12 cellular contexts compared by ENCODE assay signal in genomic region chr4:149889976-149890375, GRCh38.
DNase-seq lines count a peak whose midpoint lies in the region; ATAC-seq and TF ChIP-seq lines count a peak whose summit lies in the region.
"Had no signal": no experiment of that assay in that cellular context is flagged by ENCODE, and none has a peak within 500 bp of the region (broad histone marks: within the 10 kb centered on the region; RNA-seq: fewer than 3 reads in every experiment).

No MANE protein-coding gene starts in this region.

- peak; percentile 65 for ATAC-seq in omental fat pad (ENCODE audit: low FRiP score)
- ATAC-seq: HepG2 had no signal

- H3K4me1 ChIP-seq in adipocyte (ENCODE audit: control insufficient read depth, insufficient read depth, low read length), result peaks cover 19% of the 10 kb centered on the region
- H3K4me1 ChIP-seq: Caco-2 had no signal

- H3K27me3 ChIP-seq in adipocyte (replicated peaks; ENCODE audit: control insufficient read depth, insufficient read depth, low read length), result no peaks in the 10 kb centered on the region

- TF ChIP-seq CTCF in fibroblast of the aortic adventitia (IDR thresholded peaks at IDR 0.05; ENCODE audit: insufficient read depth, low read length) (no peak), omental fat pad (IDR thresholded peaks at IDR 0.05) (no peak)

- no peaks in the 10 kb centered on the region for H3K36me3 ChIP-seq in adipocyte (ENCODE audit: control insufficient read depth, insufficient read depth, low read length, severe bottlenecking)

- H3K9me3 ChIP-seq in adipocyte (ENCODE audit: control insufficient read depth, low read length), result peaks cover 3% of the 10 kb centered on the region
- H3K9me3 ChIP-seq: Caco-2 had no signal

- peak overlapping the region; percentile 20 for H3K9ac ChIP-seq in adipocyte (ENCODE audit: low read length)

- DNase-seq in EH (ENCODE audit: low read depth), result peak; percentile 33
- DNase-seq in adipocyte (ENCODE audit: low read depth), result no peak
- peak; percentile 35 for DNase-seq in fibroblast of the aortic adventitia (ENCODE audit: low read depth)
- DNase-seq in omental fat pad (ENCODE audit: low spot score), result no peak
- no peak for DNase-seq in globus pallidus (ENCODE audit: low spot score)
- DNase-seq in activated CD4-positive, alpha-beta T cell treated with anti-CD3 and anti-CD28 coated beads, Interleukin-2, amount 50 U/mL, for 48 hours, result no peak
- no peak for DNase-seq in SIG-M5 (lab: John Stamatoyannopoulos, UW)
- DNase-seq: Caco-2; CD4-positive, alpha-beta T cell; GDM1; H9 had no signal

- H3K4me3 ChIP-seq in adipocyte (ENCODE audit: low read length), result peak overlapping the region; percentile 36
- no peak overlapping the region for H3K4me3 ChIP-seq in fibroblast of the aortic adventitia (ENCODE audit: low read depth, low read length)

Comparison
In these comparisons a context has a peak if more than half of its experiments do, and no peak if none do; other contexts are left out.
1. DNase-seq: peak in EH (single experiment) and fibroblast of the aortic adventitia (single experiment); none in adipocyte (single experiment), omental fat pad (single experiment), globus pallidus (single experiment), activated CD4-positive, alpha-beta T cell treated with anti-CD3 and anti-CD28 coated beads, Interleukin-2, amount 50 U/mL, for 48 hours (0 of 2) and SIG-M5 (single experiment).